8 cellular contexts compared by ENCODE assay signal in genomic region chr9:137169764-137170460, GRCh38. TPM values are rescaled to one million over a fixed set of nuclear protein-coding genes. Genes with fewer than 3 reads are reported as not detected.
DNase-seq lines count a peak whose midpoint lies in the region; TF ChIP-seq lines count a peak whose summit lies in the region.

TSS of gene LRRC26 (minus strand) at chr9:137170051. CDS start at chr9:137169943, 108 bp downstream.

- H3K27me3 Mint-ChIP-seq in glutamatergic neuron (ENCODE audit: unreplicated experiment) = peaks cover 9% of the 10 kb centered on the region

- no peaks in the 10 kb centered on the region for H3K36me3 Mint-ChIP-seq in glutamatergic neuron (ENCODE audit: unreplicated experiment)

- no peaks in the 10 kb centered on the region for H3K4me1 Mint-ChIP-seq in glutamatergic neuron (ENCODE audit: low read depth, unreplicated experiment)

- no peak for TF ChIP-seq CTCF in GM12875 (IDR thresholded peaks at IDR 0.05; ENCODE audit: borderline replicate concordance, insufficient read depth, low read depth, low read length)
- TF ChIP-seq CTCF in glutamatergic neuron (IDR thresholded peaks at IDR 0.05; ENCODE audit: partially characterized antibody, unreplicated experiment) = no peak
- no peak for TF ChIP-seq CTCF in retinal pigment epithelial cell (conservative IDR thresholded peaks at IDR 0.05; ENCODE audit: low read depth, low read length)

- H3K4me3 ChIP-seq in GM12875 (ENCODE audit: low read depth, low read length) (peak within 1 kb of the TSS; percentile 47), retinal pigment epithelial cell (ENCODE audit: low read length) (peak within 1 kb of the TSS; percentile 14)

- peaks cover 3% of the 10 kb centered on the region for H3K9me3 Mint-ChIP-seq in glutamatergic neuron (ENCODE audit: unreplicated experiment)

- H3K27ac Mint-ChIP-seq in glutamatergic neuron (ENCODE audit: unreplicated experiment) = no peak within 1 kb of the TSS

- in situ Hi-C loops in G401 (cut with HindIII; ENCODE audit: low sequenced_read_pairs) = loop anchor here (25.0 kb wide), 1 partner anchor 233 kb away; the partner anchor contains the start of genes C8G and FBXW5

- H3K4me3 Mint-ChIP-seq in glutamatergic neuron (ENCODE audit: unreplicated experiment) = peak within 1 kb of the TSS; percentile 84

- DNase-seq in RPMI8226 (peak; percentile 90), glutamatergic neuron (no peak), retinal pigment epithelial cell (ENCODE audit: low read depth) (no peak), G401 (ENCODE audit: low spot score) (no peak), hippocampal formation (lab: John Stamatoyannopoulos, UW) (no peak), NCI-H146 (lab: John Stamatoyannopoulos, UW) (no peak), ecto neural progenitor cell (ENCODE audit: low spot score) (no peak)

RNA-seq across cellular contexts. Expression of gene LRRC26, which starts in this region (rescaled TPM):
- total RNA-seq in glutamatergic neuron (ENCODE audit: unreplicated experiment) = 0.98 TPM
- total RNA-seq in G401 (2014; rRNA removed; shearing (Covaris generic)) = 1.3 TPM in 1 of 2 replicates, not detected in the other
